Comparison of ENCODE assay signal across 8 cellular contexts in the genomic region with DNA sequence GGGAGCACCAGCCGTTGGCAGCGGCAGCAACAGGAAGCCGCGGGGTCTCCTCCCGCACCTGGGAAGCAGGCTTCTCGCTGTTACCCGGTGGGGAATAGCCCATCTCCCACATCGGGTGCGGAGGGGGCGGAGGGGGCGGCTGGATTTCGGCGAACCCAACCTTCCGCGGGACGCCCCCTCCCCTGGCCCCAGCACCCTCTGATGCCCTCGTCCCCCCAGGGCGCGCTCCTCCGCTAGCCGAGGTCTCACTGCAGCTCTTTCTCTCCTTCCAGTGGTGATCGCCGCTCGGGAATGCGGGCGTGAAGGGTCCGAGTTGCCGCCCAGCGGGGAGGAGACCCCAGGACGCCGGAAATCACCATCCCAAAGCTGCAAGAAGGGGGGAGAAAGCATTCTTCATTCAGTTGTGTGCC. TPM values are rescaled to one million over a fixed set of nuclear protein-coding genes. Genes with fewer than 3 reads are reported as not detected.
DNase-seq lines count a peak whose midpoint lies in the region; ATAC-seq and TF ChIP-seq lines count a peak whose summit lies in the region.

No MANE protein-coding gene starts in this region.

- intact Hi-C loops in Right ventricle myocardium inferior (cut with DNase I) (loop anchor here (2.0 to 10.0 kb wide), 2 partner anchors 40 to 328 kb away; no protein-coding TSS in a partner anchor), Right ventricle myocardium superior (cut with DNase I) (loop anchor here (5.0 kb wide), 2 partner anchors 105 to 125 kb away; no protein-coding TSS in a partner anchor), natural killer cell (cut with micrococcal nuclease) (loop anchor here (5.0 to 10.0 kb wide), 2 partner anchors 60 to 338 kb away; a partner anchor contains a TSS)

- H3K4me3 ChIP-seq in RWPE2 (ENCODE audit: severe bottlenecking) (peak overlapping the region; percentile 88), epithelial cell of esophagus (ENCODE audit: low read length) (peak overlapping the region; percentile 59)

- peak; percentile 64 for DNase-seq in Right ventricle myocardium inferior (ENCODE audit: missing footprints)
- no peak for DNase-seq in Right ventricle myocardium superior
- DNase-seq in RWPE2 (ENCODE audit: low spot score), result peak; percentile 66
- no peak for DNase-seq in epithelial cell of esophagus (ENCODE audit: low read depth)
- DNase-seq in natural killer cell, result peak; percentile 26
- DNase-seq in mesenteric fat pad (ENCODE audit: low spot score), result no peak
- no peak for DNase-seq in LoVo (ENCODE audit: low spot score)

- peak overlapping the region in 1 of 2 donors; percentile 76 for H3K27ac Mint-ChIP-seq in natural killer cell

- H3K27ac ChIP-seq in RWPE2 (ENCODE audit: poor library complexity, severe bottlenecking), result peak overlapping the region; percentile 89

- no peaks in the 10 kb centered on the region for H3K9me3 ChIP-seq in RWPE2 (ENCODE audit: severe bottlenecking)

- peaks cover 25% of the 10 kb centered on the region for H3K36me3 ChIP-seq in RWPE2 (ENCODE audit: low read depth)

- H3K9me3 Mint-ChIP-seq in natural killer cell, result peaks cover 3 to 4% of the 10 kb centered on the region in 2 donors

- H3K27me3 ChIP-seq in RWPE2 (ENCODE audit: insufficient read depth, poor library complexity, severe bottlenecking), result no peaks in the 10 kb centered on the region

- peaks cover 20 to 30% of the 10 kb centered on the region in 2 donors for H3K4me1 Mint-ChIP-seq in natural killer cell

- TF ChIP-seq CTCF in RWPE2 (IDR thresholded peaks at IDR 0.05; ENCODE audit: poor library complexity, severe bottlenecking), result no peak
- no peak for TF ChIP-seq CTCF in epithelial cell of esophagus (IDR thresholded peaks at IDR 0.05; ENCODE audit: insufficient read depth, low read depth, low read length, missing control alignments)
- TF ChIP-seq CTCF in natural killer cell (IDR thresholded peaks at IDR 0.05), result no peak

- peaks cover 39% of the 10 kb centered on the region for H3K4me1 ChIP-seq in RWPE2 (ENCODE audit: insufficient read depth, poor library complexity, severe bottlenecking)

- H3K4me3 Mint-ChIP-seq in natural killer cell, result peak overlapping the region; percentile 92

- ATAC-seq in Right ventricle myocardium inferior, result no peak
- no peak for ATAC-seq in Right ventricle myocardium superior (ENCODE audit: poor library complexity)
- ATAC-seq in RWPE2 (ENCODE audit: low read depth), result no peak
- ATAC-seq in natural killer cell, result no peak
- ATAC-seq in GM21423 (IDR thresholded peaks at IDR 0.05; ENCODE audit: unreplicated experiment), result no peak

- H3K36me3 Mint-ChIP-seq in natural killer cell, result peaks cover 6% of the 10 kb centered on the region

- peaks cover 27 to 31% of the 10 kb centered on the region in 2 donors for H3K27me3 Mint-ChIP-seq in natural killer cell (ENCODE audit: low read depth in 2 of 2)

RNA-seq across cellular contexts. Expression of a gene that starts 0.3 kb away (rescaled TPM):
- 128 TPM for total RNA-seq in Right ventricle myocardium inferior
- total RNA-seq in Right ventricle myocardium superior, result 149 TPM
- total RNA-seq in natural killer cell, result 1 to 10 TPM in 2 of 3 donors, under 1 TPM in 1; 0.70 to 1.6 (median 1.4) TPM
- total RNA-seq in mesenteric fat pad, result 110 TPM

RNA-seq across cellular contexts. Expression of a gene that starts 57.5 kb away (rescaled TPM):
- 16.2 TPM for total RNA-seq in Right ventricle myocardium inferior
- 15.1 TPM for total RNA-seq in Right ventricle myocardium superior
- total RNA-seq in natural killer cell, result 10 to 100 TPM; 25.4 to 30.1 (median 26.7) TPM
- total RNA-seq in mesenteric fat pad, result 23.3 TPM

Comparison
In these comparisons a context has a peak if more than half of its experiments do, and no peak if none do; other contexts are left out.
1. DNase-seq: peak in Right ventricle myocardium inferior (single experiment), RWPE2 (single experiment) and natural killer cell (single experiment); none in Right ventricle myocardium superior (single experiment), epithelial cell of esophagus (single experiment), mesenteric fat pad (single experiment) and LoVo (single experiment).
2. RNA of a gene that starts 0.3 kb away (total RNA-seq): 149 TPM in Right ventricle myocardium superior (single experiment), 128 TPM in Right ventricle myocardium inferior (single experiment) and 110 TPM in mesenteric fat pad (single experiment); 0.70 to 1.6 TPM in natural killer cell; every median in the first group is over 10 times any median in the second.